ENCODE assay signal across 7 cellular contexts in genomic region chr3:125593991-125594574, GRCh38. TPM values are rescaled to one million over a fixed set of nuclear protein-coding genes. Genes with fewer than 3 reads are reported as not detected.
DNase-seq lines count a peak whose midpoint lies in the region; ATAC-seq and TF ChIP-seq lines count a peak whose summit lies in the region.

No MANE protein-coding gene starts in this region.

- ATAC-seq in HG03280 (IDR thresholded peaks at IDR 0.05; ENCODE audit: unreplicated experiment), result no peak

- peak overlapping the region; percentile 84 for H3K27ac ChIP-seq in GM23248
- peak overlapping the region; percentile 92 to 96 (median 95) for H3K27ac ChIP-seq in Peyer's patch

- H3K4me3 Mint-ChIP-seq in neural crest cell, result peak overlapping the region; percentile 95

- no peaks in the 10 kb centered on the region for H3K9me2 ChIP-seq in GM23248 (ENCODE audit: insufficient read depth)

- peak overlapping the region; percentile 94 for H3K4me3 ChIP-seq in GM23248
- H3K4me3 ChIP-seq in Peyer's patch, result peak overlapping the region; percentile 80 to 97 (median 86)
- peak overlapping the region; percentile 79 for H3K4me3 ChIP-seq in endocrine pancreas (ENCODE audit: control insufficient read depth, insufficient read depth, low read length)

- H4K20me1 ChIP-seq in GM23248 (ENCODE audit: insufficient read depth), result 0 out of 2 replicates have a peak, but pooled peaks cover 3% of the 10 kb centered on the region

- no peak for TF ChIP-seq CTCF in Peyer's patch (IDR thresholded peaks at IDR 0.05)
- TF ChIP-seq CTCF in neural crest cell (conservative IDR thresholded peaks at IDR 0.05), result no peak

- no peaks in the 10 kb centered on the region for H3K9me3 Mint-ChIP-seq in neural crest cell

- H3K4me2 ChIP-seq in GM23248 (ENCODE audit: unreplicated experiment), result peak overlapping the region; percentile 84

- peaks cover 38% of the 10 kb centered on the region for H3K4me1 Mint-ChIP-seq in neural crest cell

- WGBS in GM23248 (ENCODE audit: low coverage in 1 of 2, low lambda C conversion rate in 2 of 2, missing lambda C conversion rate in 2 of 2), 2 experiments, result 2 to 4% methylated on average over 6 of the region's 6 CpGs

- peaks cover 15% of the 10 kb centered on the region for H3F3A ChIP-seq in GM23248 (ENCODE audit: insufficient read depth)

- H3K36me3 ChIP-seq in GM23248 (ENCODE audit: low read depth) (no peaks in the 10 kb centered on the region), Peyer's patch (no peaks in the 10 kb centered on the region), endocrine pancreas (ENCODE audit: control insufficient read depth, insufficient read depth, low read length) (no peaks in the 10 kb centered on the region)

- in situ Hi-C loops in GM23248 (cut with MboI), result no loop called here

- peaks cover 58% of the 10 kb centered on the region for H3K79me2 ChIP-seq in GM23248 (ENCODE audit: insufficient read depth)

- H3K36me3 Mint-ChIP-seq in neural crest cell (ENCODE audit: low read depth), result no peaks in the 10 kb centered on the region

- no peaks in the 10 kb centered on the region for H3K27me3 ChIP-seq in GM23248 (replicated peaks; ENCODE audit: insufficient read depth)
- H3K27me3 ChIP-seq in Peyer's patch, result no peaks in the 10 kb centered on the region
- H3K27me3 ChIP-seq in endocrine pancreas (ENCODE audit: control insufficient read depth, insufficient read depth, low read length), result no peaks in the 10 kb centered on the region

- TF ChIP-seq POLR2A in Peyer's patch (IDR thresholded peaks at IDR 0.05), result no peak

- H3K27ac Mint-ChIP-seq in neural crest cell (ENCODE audit: unreplicated experiment), result peak overlapping the region; percentile 94

- H3K4me1 ChIP-seq in GM23248 (ENCODE audit: insufficient read depth) (peaks cover 30% of the 10 kb centered on the region), Peyer's patch (peaks cover 0 to 50% (median 6%) of the 10 kb centered on the region in 4 donors), endocrine pancreas (ENCODE audit: control insufficient read depth, insufficient read depth, low read length) (no peaks in the 10 kb centered on the region)

- DNase-seq in GM23248, result peak; percentile 42
- DNase-seq in Peyer's patch, result no peak
- no peak for DNase-seq in neural crest cell (ENCODE audit: low read depth, low spot score)
- DNase-seq in stimulated activated CD4-positive, alpha-beta T cell treated with anti-CD3 and anti-CD28 coated beads, Interleukin-4, amount 100 ng/mL, for 4 hours, result no peak
- no peak for DNase-seq in DMS79 treated with DMSO at 0.1 percent for 48 hours (lab: John Stamatoyannopoulos, UW)

- H3K9me3 ChIP-seq in GM23248 (ENCODE audit: low read depth) (no peaks in the 10 kb centered on the region), Peyer's patch (no peaks in the 10 kb centered on the region), endocrine pancreas (ENCODE audit: control insufficient read depth, low read length) (no peaks in the 10 kb centered on the region)

- peak overlapping the region; percentile 91 for H2AFZ ChIP-seq in GM23248

- H3K9ac ChIP-seq in GM23248 (peak overlapping the region; percentile 84), endocrine pancreas (ENCODE audit: control insufficient read depth, insufficient read depth, low read length) (peak overlapping the region; percentile 85)

- no peaks in the 10 kb centered on the region for H3K27me3 Mint-ChIP-seq in neural crest cell (ENCODE audit: low read depth)

RNA-seq across cellular contexts. Expression of gene OSBPL11, which starts 1.2 kb away (rescaled TPM):
- 11.4 and 13.2 TPM in 2 replicates for total RNA-seq in GM23248 (2014; rRNA removed; shearing (Covaris generic))
- polyA plus RNA-seq in GM23248 (2016; fragmentation: Nextera tagmentation; extraction: Ambion mirVana), result 6.6 and 7.2 TPM in 2 replicates
- total RNA-seq in Peyer's patch (10 to 100 TPM in 2 of 4 donors, 1 to 10 TPM in 2; 8.1 to 14.9 (median 10.0) TPM), neural crest cell (24.2 and 25.2 TPM in 2 replicates)
